In genomic region chr7:82335927-82336326, GRCh38 we compare ENCODE assay signal across 11 cellular contexts.
A peak's percentile ranks its signal among the peaks of the same experiment; 100 is the strongest.
DNase-seq lines count a peak whose midpoint lies in the region; ATAC-seq lines count a peak whose summit lies in the region.
"Had no signal": no experiment of that assay in that cellular context is flagged by ENCODE, and none has a peak within 500 bp of the region (broad histone marks: within the 10 kb centered on the region; RNA-seq: fewer than 3 reads in every experiment).

No MANE protein-coding gene starts in this region.

- H3K9me3 Mint-ChIP-seq in activated CD4-positive, alpha-beta T cell treated with anti-CD3 and anti-CD28 coated beads for 36 hours (ENCODE audit: low read depth), result peaks cover 2% of the 10 kb centered on the region

- POLR2A ChIA-PET in activated CD4-positive, alpha-beta T cell treated with anti-CD3 and anti-CD28 coated beads for 36 hours (lab: Charles Lee), result no interaction called here

- no peaks in the 10 kb centered on the region for H3K4me1 Mint-ChIP-seq in activated CD4-positive, alpha-beta T cell treated with anti-CD3 and anti-CD28 coated beads for 36 hours

- no peaks in the 10 kb centered on the region for H3K36me3 Mint-ChIP-seq in activated CD4-positive, alpha-beta T cell treated with anti-CD3 and anti-CD28 coated beads for 36 hours (ENCODE audit: low read depth)

- H3K4me3 Mint-ChIP-seq in activated CD4-positive, alpha-beta T cell treated with anti-CD3 and anti-CD28 coated beads for 36 hours, result no peak overlapping the region
- H3K4me3 Mint-ChIP-seq: effector memory CD8-positive, alpha-beta T cell had no signal

- no peaks in the 10 kb centered on the region for H3K27me3 Mint-ChIP-seq in activated CD4-positive, alpha-beta T cell treated with anti-CD3 and anti-CD28 coated beads for 36 hours
- H3K27me3 Mint-ChIP-seq: effector memory CD8-positive, alpha-beta T cell had no signal

- no peak for ATAC-seq in HG02840 (IDR thresholded peaks at IDR 0.05; ENCODE audit: low FRiP score, unreplicated experiment)
- ATAC-seq in activated CD4-positive, alpha-beta T cell treated with anti-CD3 and anti-CD28 coated beads for 36 hours, result no peak
- ATAC-seq: effector memory CD8-positive, alpha-beta T cell had no signal

- CTCF ChIA-PET in activated CD4-positive, alpha-beta T cell treated with anti-CD3 and anti-CD28 coated beads for 36 hours (lab: Charles Lee), result no interaction called here

- DNase-seq in COLO668 (lab: John Stamatoyannopoulos, UW; ENCODE audit: unreplicated experiment), result peak; percentile 73
- peak; percentile 24 for DNase-seq in M059J (ENCODE audit: low read depth)
- peak; percentile 96 for DNase-seq in NCI-H524 treated with DMSO at 0.1 percent for 48 hours (lab: John Stamatoyannopoulos, UW)
- peak; percentile 3 for DNase-seq in dermis blood vessel endothelial cell
- no peak for DNase-seq in stimulated activated CD4-positive, alpha-beta T cell treated with anti-CD3 and anti-CD28 coated beads, Interleukin-4, amount 100 ng/mL, for 24 hours
- no peak for DNase-seq in activated CD4-positive, alpha-beta T cell treated with anti-CD3 and anti-CD28 coated beads, Interleukin-2, amount 50 U/mL, for 4 hours
- no peak for DNase-seq in activated CD4-positive, alpha-beta T cell treated with anti-CD3 and anti-CD28 coated beads for 36 hours
- DNase-seq: effector memory CD8-positive, alpha-beta T cell; mesenchymal stem cell; stimulated activated CD4-positive, alpha-beta T cell treated with anti-CD3 and anti-CD28 coated beads, Interleukin-15, amount 100 ng/mL, for 24 hours had no signal

- intact Hi-C loops in activated CD4-positive, alpha-beta T cell treated with anti-CD3 and anti-CD28 coated beads for 36 hours (cut with DNase I, micrococcal nuclease), result no loop called here

- no peak overlapping the region for H3K27ac Mint-ChIP-seq in activated CD4-positive, alpha-beta T cell treated with anti-CD3 and anti-CD28 coated beads for 36 hours
- H3K27ac Mint-ChIP-seq: effector memory CD8-positive, alpha-beta T cell had no signal

Comparison
In these comparisons a context has a peak if more than half of its experiments do, and no peak if none do; other contexts are left out.
1. DNase-seq: peak in COLO668 (single experiment), M059J (single experiment), NCI-H524 treated with DMSO at 0.1 percent for 48 hours (single experiment) and dermis blood vessel endothelial cell (single experiment); none in stimulated activated CD4-positive, alpha-beta T cell treated with anti-CD3 and anti-CD28 coated beads, Interleukin-4, amount 100 ng/mL, for 24 hours (single experiment), activated CD4-positive, alpha-beta T cell treated with anti-CD3 and anti-CD28 coated beads, Interleukin-2, amount 50 U/mL, for 4 hours (0 of 2) and activated CD4-positive, alpha-beta T cell treated with anti-CD3 and anti-CD28 coated beads for 36 hours (single experiment).